15 cellular contexts compared by ENCODE assay signal in genomic region chr20:64075556-64075955, GRCh38.
"Had no signal": no experiment of that assay in that cellular context is flagged by ENCODE, and none has a peak within 500 bp of the region (broad histone marks: within the 10 kb centered on the region; RNA-seq: fewer than 3 reads in every experiment).

No MANE protein-coding gene starts in this region.

- H3K27ac ChIP-seq: body of pancreas, colonic mucosa, esophagus squamous epithelium, hepatocyte had no signal

- DNase-seq: activated naive CD4-positive, alpha-beta T cell treated with anti-CD3 and anti-CD28 coated beads, Interleukin-2, amount 10 ng/mL, durations not matched to agents 7 days and 5 days; amygdala; body of pancreas; caudate nucleus; colonic mucosa; effector CD4-positive, alpha-beta T cell; esophagus squamous epithelium; islet precursor cell; stimulated activated naive CD4-positive, alpha-beta T cell; substantia nigra; SW 1271; trophoblast cell had no signal

- ATAC-seq: body of pancreas had no signal

- H3K9me3 Mint-ChIP-seq: activated naive CD4-positive, alpha-beta T cell treated with anti-CD3 and anti-CD28 coated beads, Interleukin-2, amount 10 ng/mL, durations not matched to agents 7 days and 5 days; activated T-helper 2 cell treated with anti-CD3 and anti-CD28 coated beads, Interferon-gamma antibody, Interleukin-2, Interleukin-4, amounts not matched to agents 10 μg/mL and 5 μg/mL and 100 μg/mL, durations not matched to agents 14 hours and 24 hours and 36 hours; T-helper 2 cell treated with Interferon-gamma antibody and Interleukin-4, amounts not matched to agents 5 μg/mL and 100 μg/mL, for 36 hours had no signal

- H3K27ac Mint-ChIP-seq: activated T-helper 2 cell treated with anti-CD3 and anti-CD28 coated beads, Interferon-gamma antibody, Interleukin-2, Interleukin-4, amounts not matched to agents 10 μg/mL and 5 μg/mL and 100 μg/mL, durations not matched to agents 14 hours and 24 hours and 36 hours had no signal
